8 cellular contexts compared by ENCODE assay signal in the genomic region with DNA sequence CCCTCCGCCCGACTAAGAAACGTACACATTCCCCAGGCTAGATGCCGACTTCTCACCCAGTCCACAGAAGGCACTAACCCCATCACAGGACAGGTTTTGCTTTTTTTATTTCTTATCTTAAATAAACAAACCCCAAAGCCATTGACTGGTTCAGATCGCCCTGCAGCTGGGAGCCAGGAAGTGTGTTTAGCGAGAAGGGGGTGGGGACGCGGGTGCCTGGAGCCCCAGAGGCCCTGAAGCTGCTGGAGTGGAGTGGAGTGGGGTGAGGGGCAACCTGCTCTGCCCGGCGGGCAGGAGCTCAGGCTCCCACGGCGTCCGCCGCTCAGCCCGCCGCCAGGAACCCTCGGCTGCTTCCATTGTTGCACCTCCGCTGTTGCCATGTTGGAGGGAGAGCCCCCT. TPM values are rescaled to one million over a fixed set of nuclear protein-coding genes. Genes with fewer than 3 reads are reported as not detected.
DNase-seq lines count a peak whose midpoint lies in the region; ATAC-seq and TF ChIP-seq lines count a peak whose summit lies in the region.

No MANE protein-coding gene starts in this region.

- intact Hi-C loops in activated CD4-positive, alpha-beta memory T cell treated with anti-CD3 and anti-CD28 coated beads for 36 hours (cut with micrococcal nuclease) = loop anchor here (1.0 to 10.0 kb wide), 4 partner anchors 9 to 1489 kb away; a partner anchor contains a TSS
- intact Hi-C loops in mucosa of descending colon (cut with DNase I, micrococcal nuclease) (no loop called here), testis (cut with DNase I; ENCODE audit: low total_unique reads) (no loop called here)

- H3K4me1 Mint-ChIP-seq in activated CD4-positive, alpha-beta memory T cell treated with anti-CD3 and anti-CD28 coated beads for 36 hours (ENCODE audit: low read depth) = peaks cover 52% of the 10 kb centered on the region

- peak overlapping the region; percentile 80 to 87 for H3K27ac ChIP-seq in testis

- ATAC-seq in GM18511 (IDR thresholded peaks at IDR 0.05; ENCODE audit: unreplicated experiment) (peak; percentile 41), HG03045 (IDR thresholded peaks at IDR 0.05; ENCODE audit: unreplicated experiment) (peak; percentile 28), mucosa of descending colon (peak; percentile 86)

- peak overlapping the region; percentile 84 for H3K4me3 Mint-ChIP-seq in activated CD4-positive, alpha-beta memory T cell treated with anti-CD3 and anti-CD28 coated beads for 36 hours

- H3K36me3 ChIP-seq in mucosa of descending colon (ENCODE audit: low read depth) = no peaks in the 10 kb centered on the region
- no peaks in the 10 kb centered on the region for H3K36me3 ChIP-seq in testis (ENCODE audit: low read depth, missing control alignments)

- no peaks in the 10 kb centered on the region for H3K27me3 Mint-ChIP-seq in activated CD4-positive, alpha-beta memory T cell treated with anti-CD3 and anti-CD28 coated beads for 36 hours

- 0% methylated on average over 8 to 18 of the region's 18 CpGs for WGBS in testis, 2 donors

- TF ChIP-seq POLR2A in testis (IDR thresholded peaks at IDR 0.05) = no peak

- DNase-seq in AG04449 (ENCODE audit: low read depth, low spot score) (no peak), NCI-H345 (lab: John Stamatoyannopoulos, UW) (peak; percentile 60), epithelial cell of esophagus (ENCODE audit: low read depth) (no peak), mucosa of descending colon (peak; percentile 89 to 93 (median 91)), testis (peak; percentile 62)
- peak; percentile 71 for DNase-seq in activated CD4-positive, alpha-beta memory T cell treated with anti-CD3 and anti-CD28 coated beads for 36 hours

- H3K36me3 Mint-ChIP-seq in activated CD4-positive, alpha-beta memory T cell treated with anti-CD3 and anti-CD28 coated beads for 36 hours = peaks cover 12% of the 10 kb centered on the region

- H3K9me3 ChIP-seq in mucosa of descending colon = no peaks in the 10 kb centered on the region
- H3K9me3 ChIP-seq in testis = no peaks in the 10 kb centered on the region

- POLR2A ChIA-PET in AG04449 (lab: Yijun Ruan, JAX) = interaction anchor here (0.8 to 1.8 kb wide), 10 partner anchors 8 to 94 kb away, joined by 3 to 7 read pairs (median 3); no protein-coding TSS in a partner anchor
- POLR2A ChIA-PET in activated CD4-positive, alpha-beta memory T cell treated with anti-CD3 and anti-CD28 coated beads for 36 hours (lab: Charles Lee) = interaction anchor here (0.6 to 4.4 kb wide), 19 partner anchors 9 to 88 kb away, joined by 3 to 24 read pairs (median 4); a partner anchor contains a TSS

- H3K4me3 ChIP-seq in AG04449 (ENCODE audit: low read depth, low read length) (peak overlapping the region; percentile 94), epithelial cell of esophagus (ENCODE audit: low read length) (peak overlapping the region; percentile 84), mucosa of descending colon (peak overlapping the region; percentile 81), testis (peak overlapping the region; percentile 65 to 79)

- no peaks in the 10 kb centered on the region for H3K9me3 Mint-ChIP-seq in activated CD4-positive, alpha-beta memory T cell treated with anti-CD3 and anti-CD28 coated beads for 36 hours

- peak overlapping the region; percentile 92 for H3K27ac Mint-ChIP-seq in activated CD4-positive, alpha-beta memory T cell treated with anti-CD3 and anti-CD28 coated beads for 36 hours

- TF ChIP-seq CTCF in AG04449 (IDR thresholded peaks at IDR 0.05; ENCODE audit: insufficient read depth, low read length, missing control alignments) = no peak
- TF ChIP-seq CTCF in epithelial cell of esophagus (IDR thresholded peaks at IDR 0.05; ENCODE audit: insufficient read depth, low read depth, low read length, missing control alignments) = no peak
- no peak for TF ChIP-seq CTCF in mucosa of descending colon (IDR thresholded peaks at IDR 0.05)
- TF ChIP-seq CTCF in testis (IDR thresholded peaks at IDR 0.05) = no peak

- CTCF ChIA-PET in AG04449 (lab: Yijun Ruan, JAX) = interaction anchor here (1.0 to 19.8 kb wide), 14 partner anchors 12 to 331 kb away, joined by 3 to 1052 read pairs (median 6); no protein-coding TSS in a partner anchor
- CTCF ChIA-PET in activated CD4-positive, alpha-beta memory T cell treated with anti-CD3 and anti-CD28 coated beads for 36 hours (lab: Charles Lee) = interaction anchor here (0.6 to 20.5 kb wide), 16 partner anchors 9 to 1136 kb away, joined by 3 to 1224 read pairs (median 8); a partner anchor contains a TSS

- no peaks in the 10 kb centered on the region for H3K27me3 ChIP-seq in testis

- H3K4me1 ChIP-seq in mucosa of descending colon (ENCODE audit: low read depth) (peaks cover 27% of the 10 kb centered on the region), testis (peaks cover 14% of the 10 kb centered on the region)

RNA-seq across cellular contexts. Expression of a gene that starts 0.7 kb away (rescaled TPM):
- 10 to 100 TPM; 43.4 to 46.4 TPM for total RNA-seq in activated CD4-positive, alpha-beta memory T cell treated with anti-CD3 and anti-CD28 coated beads for 36 hours
- total RNA-seq in mucosa of descending colon = 100 to 1,000 TPM in 1 of 3 donors, 10 to 100 TPM in 2; 66.5 to 117 (median 90.4) TPM
- total RNA-seq in testis = 10 to 100 TPM; 12.7 to 20.1 TPM
- polyA plus RNA-seq in testis (ENCODE audit: insufficient read depth, low read depth, low replicate concordance) = 7.6 TPM

RNA-seq across cellular contexts. Expression of a gene that starts 22.3 kb away (rescaled TPM):
- total RNA-seq in activated CD4-positive, alpha-beta memory T cell treated with anti-CD3 and anti-CD28 coated beads for 36 hours = 10 to 100 TPM; 88.0 to 90.8 TPM
- total RNA-seq in mucosa of descending colon = 10 to 100 TPM; 52.9 to 84.2 (median 80.2) TPM
- total RNA-seq in testis = 100 to 1,000 TPM in 1 of 2 donors, 10 to 100 TPM in 1; 96.2 to 110 TPM
- 43.3 TPM for polyA plus RNA-seq in testis (ENCODE audit: insufficient read depth, low read depth, low replicate concordance)

Comparison
In these comparisons a context has a peak if more than half of its experiments do, and no peak if none do; other contexts are left out.
1. DNase-seq: peak in NCI-H345 (single experiment), activated CD4-positive, alpha-beta memory T cell treated with anti-CD3 and anti-CD28 coated beads for 36 hours (single experiment), mucosa of descending colon (3 of 3) and testis (single experiment); none in AG04449 (single experiment) and epithelial cell of esophagus (single experiment).
2. ATAC-seq: peak in every context shown above with its lines; median percentile 86 in mucosa of descending colon; 41 in GM18511; 28 in HG03045.
3. Peak in every context shown above with its lines, with median percentiles within 50 percentile points of each other: H3K4me3 ChIP-seq.